Comparison of ENCODE assay signal across 16 cellular contexts in genomic region chr19:492091-492531, GRCh38. TPM values are rescaled to one million over a fixed set of nuclear protein-coding genes. Genes with fewer than 3 reads are reported as not detected.
A peak's percentile ranks its signal among the peaks of the same experiment; 100 is the strongest.
DNase-seq lines count a peak whose midpoint lies in the region; TF ChIP-seq lines count a peak whose summit lies in the region.
"Had no signal": no experiment of that assay in that cellular context is flagged by ENCODE, and none has a peak within 500 bp of the region (broad histone marks: within the 10 kb centered on the region; RNA-seq: fewer than 3 reads in every experiment).

No MANE protein-coding gene starts in this region.

- no peak for TF ChIP-seq CTCF in sigmoid colon (IDR thresholded peaks at IDR 0.05)

- H3K4me1 ChIP-seq in sigmoid colon, result peaks cover 0 to 16% (median 16%) of the 10 kb centered on the region in 4 donors

- intact Hi-C loops in sigmoid colon (cut with DNase I), result no loop called here

- H3K36me3 ChIP-seq in sigmoid colon, result no peaks in the 10 kb centered on the region
- H3K36me3 ChIP-seq: esophagus squamous epithelium, lower lobe of right lung, neutrophil, transverse colon had no signal

- no peak overlapping the region for H3K27ac ChIP-seq in sigmoid colon
- H3K27ac ChIP-seq: esophagus squamous epithelium, lower lobe of right lung had no signal

- no peak for TF ChIP-seq EP300 in sigmoid colon (IDR thresholded peaks at IDR 0.05)

- 70% methylated on average over 19 of the region's 19 CpGs for WGBS in sigmoid colon, 2 donors

- peak; percentile 41 for DNase-seq in 8988T
- DNase-seq in AG08396 (ENCODE audit: low spot score), result peak; percentile 50
- DNase-seq in T-helper 22 cell (ENCODE audit: low read depth), result peak; percentile 34
- peak; percentile 71 for DNase-seq in effector CD8-positive, alpha-beta T cell (lab: John Stamatoyannopoulos, UW)
- DNase-seq in sigmoid colon, result no peak
- no peak for DNase-seq in GM19240 (ENCODE audit: insufficient read length, low spot score)
- DNase-seq in kidney tubule cell (ENCODE audit: low spot score), result no peak
- no peak for DNase-seq in SW 1271 (lab: John Stamatoyannopoulos, UW)
- DNase-seq: Calu3, cerebellar nuclear complex, esophagus squamous epithelium, lower lobe of right lung, NCI-H1417, NCI-H510A, transverse colon had no signal

- H3K4me3 ChIP-seq in sigmoid colon, result no peak overlapping the region
- H3K4me3 ChIP-seq: esophagus squamous epithelium, lower lobe of right lung, transverse colon had no signal

- peaks cover 8 to 22% (median 18%) of the 10 kb centered on the region in 3 donors for H3K27me3 ChIP-seq in sigmoid colon

- TF ChIP-seq POLR2A in sigmoid colon (IDR thresholded peaks at IDR 0.05), result no peak

- H3K9me3 ChIP-seq in sigmoid colon, result no peaks in the 10 kb centered on the region
- H3K9me3 ChIP-seq: esophagus squamous epithelium, lower lobe of right lung, neutrophil, transverse colon had no signal

RNA-seq across cellular contexts. Expression of gene MADCAM1, which starts 4.2 kb away (rescaled TPM):
- under 1 TPM in 3 of 4 donors, not detected in 1; 0.16 to 0.55 (median 0.27) TPM for total RNA-seq in sigmoid colon
- polyA plus RNA-seq in sigmoid colon, result 1 to 10 TPM in 1 of 3 donors, under 1 TPM in 2; 0.46 to 6.3 (median 0.60) TPM

RNA-seq across cellular contexts. Expression of gene TPGS1, which starts 15.2 kb away (rescaled TPM):
- 10 to 100 TPM; 36.3 to 78.8 (median 46.6) TPM for total RNA-seq in sigmoid colon
- 10 to 100 TPM; 14.3 to 23.6 (median 20.4) TPM for polyA plus RNA-seq in sigmoid colon

RNA-seq across cellular contexts. Expression of gene SHC2, which starts 31.3 kb away (rescaled TPM):
- total RNA-seq in sigmoid colon, result 10 to 100 TPM; 17.8 to 49.9 (median 24.9) TPM
- 10 to 100 TPM in 1 of 3 donors, 1 to 10 TPM in 2; 1.8 to 10.8 (median 9.3) TPM for polyA plus RNA-seq in sigmoid colon

RNA-seq across cellular contexts. Expression of gene CDC34, which starts 39.4 kb away (rescaled TPM):
- total RNA-seq in sigmoid colon, result 100 to 1,000 TPM in 2 of 4 donors, 10 to 100 TPM in 2; 74.9 to 152 (median 95.1) TPM
- polyA plus RNA-seq in sigmoid colon, result 100 to 1,000 TPM in 1 of 3 donors, 10 to 100 TPM in 2; 79.2 to 110 (median 96.7) TPM

RNA-seq across cellular contexts. Expression of gene GZMM, which starts 51.7 kb away (rescaled TPM):
- total RNA-seq in sigmoid colon, result under 1 TPM in 1 of 4 donors, not detected in 3; 0.49 TPM
- 10 to 100 TPM in 1 of 3 donors, not detected in 2; 11.2 TPM for polyA plus RNA-seq in sigmoid colon
- total RNA-seq: Calu3 had no signal

Comparison
In these comparisons a context has a peak if more than half of its experiments do, and no peak if none do; other contexts are left out.
1. DNase-seq: peak in 8988T (single experiment), AG08396 (single experiment), T-helper 22 cell (single experiment) and effector CD8-positive, alpha-beta T cell (single experiment); none in sigmoid colon (single experiment), GM19240 (single experiment), kidney tubule cell (single experiment) and SW 1271 (0 of 2).